Comparison of ENCODE assay signal across 4 cellular contexts in genomic region chr1:226616636-226617035, GRCh38.
"Had no signal": no experiment of that assay in that cellular context is flagged by ENCODE, and none has a peak within 500 bp of the region (broad histone marks: within the 10 kb centered on the region; RNA-seq: fewer than 3 reads in every experiment).

No MANE protein-coding gene starts in this region.

- H3K4me3 ChIP-seq: GM23338 had no signal

- DNase-seq: H9, HCEC 1CT, KBM-7 had no signal

- H2AFZ ChIP-seq: GM23338 had no signal

- H3K4me2 ChIP-seq: GM23338 had no signal
